27 cellular contexts compared by ENCODE assay signal in the genomic region with DNA sequence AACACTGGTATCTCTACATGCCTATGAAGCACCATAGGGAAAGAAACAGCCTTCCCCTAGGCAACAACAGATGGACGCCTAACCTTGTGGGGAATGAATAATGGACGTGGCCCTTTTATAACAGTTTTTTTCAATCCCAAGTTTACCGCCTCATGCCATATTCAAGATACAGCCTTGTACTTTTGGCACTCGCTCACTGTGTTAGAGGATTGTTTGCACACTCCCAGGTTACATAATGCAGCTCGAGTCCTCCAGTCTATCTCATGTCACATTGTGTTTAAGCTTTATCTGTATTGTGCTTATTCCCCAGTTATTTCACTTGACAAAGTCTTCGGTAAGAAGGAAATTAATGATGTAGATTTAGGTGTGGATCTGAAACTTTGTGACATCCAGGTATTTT.
"Had no signal": no experiment of that assay in that cellular context is flagged by ENCODE, and none has a peak within 500 bp of the region (broad histone marks: within the 10 kb centered on the region; RNA-seq: fewer than 3 reads in every experiment).

No MANE protein-coding gene starts in this region.

- H3K4me3 ChIP-seq: ascending aorta, cardiac muscle cell, MG63 had no signal

- H3K27me3 ChIP-seq: ascending aorta, brain microvascular endothelial cell, cardiac muscle cell, MG63 had no signal

- H3K4me1 ChIP-seq: ascending aorta had no signal

- H3K27ac ChIP-seq: ascending aorta, brain microvascular endothelial cell, cardiac muscle cell had no signal

- ATAC-seq: activated CD8-positive, alpha-beta memory T cell treated with anti-CD3 and anti-CD28 coated beads, Interleukin-2, amount 10 ng/mL, durations not matched to agents 7 days and 5 days; activated naive CD4-positive, alpha-beta T cell treated with anti-CD3 and anti-CD28 coated beads, Interleukin-2, amount 50 U/mL, for 72 hours; activated naive CD8-positive, alpha-beta T cell treated with anti-CD3 and anti-CD28 coated beads, Interleukin-2, amount 50 U/mL, for 24 hours; activated T-cell treated with anti-CD3 and anti-CD28 coated beads, Interleukin-2, amount 50 U/mL, for 4 hours; T-helper 17 cell had no signal

- H3K9me3 ChIP-seq: ascending aorta, MG63 had no signal

- DNase-seq: activated B cell treated with CpG ODN at 0.5 μM for 24 hours; activated CD4-positive, alpha-beta T cell treated with anti-CD3 and anti-CD28 coated beads for 1 hour; activated CD4-positive, alpha-beta T cell treated with anti-CD3 and anti-CD28 coated beads, Interleukin-2, amount 10 ng/mL, durations not matched to agents 24 days and 14 days; activated CD4-positive, alpha-beta T cell treated with anti-CD3 and anti-CD28 coated beads, Interleukin-2, amount 50 U/mL, for 48 hours; activated CD8-positive, alpha-beta memory T cell treated with anti-CD3 and anti-CD28 coated beads, Interleukin-2, amount 10 ng/mL, durations not matched to agents 7 days and 5 days; activated effector memory CD4-positive, alpha-beta T cell treated with anti-CD3 and anti-CD28 coated beads, Interleukin-2, amount 50 U/mL, for 16 hours; activated naive CD4-positive, alpha-beta T cell treated with Interleukin-2 at 50 U/mL for 16 hours; activated naive CD8-positive, alpha-beta T cell treated with anti-CD3 and anti-CD28 coated beads, Interleukin-2, amount 50 U/mL, for 24 hours; activated T-cell treated with anti-CD3 and anti-CD28 coated beads, Interleukin-2, amount 50 U/mL, for 4 hours; amniotic stem cell; brain microvascular endothelial cell; MG63; MV-4-11; NCI-H1092 treated with DMSO at 0.1 percent for 48 hours; NCI-H1417 treated with DMSO at 0.1 percent for 48 hours; NCI-H187 treated with DMSO at 0.1 percent for 48 hours; NCI-H2081 treated with DMSO at 0.1 percent for 48 hours; NCI-H2171; NCI-H226; NCI-H510A; NCI-H526 treated with DMSO at 0.1 percent for 48 hours; SIG-M5; T-helper 17 cell; T-helper 9 cell had no signal

- H3K36me3 ChIP-seq: ascending aorta, brain microvascular endothelial cell, cardiac muscle cell, MG63 had no signal
